Comparison of ENCODE assay signal across 1 cellular context in genomic region chr16:50169555-50170096, GRCh38.
TF ChIP-seq lines count a peak whose summit lies in the region.

No MANE protein-coding gene starts in this region.

TF ChIP-seq in IMR-90, 13 proteins besides CTCF, POLR2A, EP300 and RAD21:
- TF ChIP-seq, protein P1, sequence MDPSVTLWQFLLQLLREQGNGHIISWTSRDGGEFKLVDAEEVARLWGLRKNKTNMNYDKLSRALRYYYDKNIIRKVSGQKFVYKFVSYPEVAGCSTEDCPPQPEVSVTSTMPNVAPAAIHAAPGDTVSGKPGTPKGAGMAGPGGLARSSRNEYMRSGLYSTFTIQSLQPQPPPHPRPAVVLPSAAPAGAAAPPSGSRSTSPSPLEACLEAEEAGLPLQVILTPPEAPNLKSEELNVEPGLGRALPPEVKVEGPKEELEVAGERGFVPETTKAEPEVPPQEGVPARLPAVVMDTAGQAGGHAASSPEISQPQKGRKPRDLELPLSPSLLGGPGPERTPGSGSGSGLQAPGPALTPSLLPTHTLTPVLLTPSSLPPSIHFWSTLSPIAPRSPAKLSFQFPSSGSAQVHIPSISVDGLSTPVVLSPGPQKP (IDR thresholded peaks at IDR 0.05; ENCODE audit: borderline replicate concordance, low read depth, low read length): no peak
- TF ChIP-seq BHLHE40 (IDR thresholded peaks at IDR 0.05; ENCODE audit: low read depth, low read length) (no peak), FOS (IDR thresholded peaks at IDR 0.05; ENCODE audit: low read depth, low read length) (no peak), MAZ (IDR thresholded peaks at IDR 0.05; ENCODE audit: borderline replicate concordance, low read depth, low read length) (no peak), RCOR1 (IDR thresholded peaks at IDR 0.05; ENCODE audit: insufficient replicate concordance, low read length) (no peak), CEBPB (IDR thresholded peaks at IDR 0.05; ENCODE audit: low read depth, low read length) (no peak), MXI1 (IDR thresholded peaks at IDR 0.05; ENCODE audit: borderline replicate concordance, low read depth, low read length) (no peak), RFX5 (IDR thresholded peaks at IDR 0.05; ENCODE audit: low read depth, low read length) (no peak), CHD1 (IDR thresholded peaks at IDR 0.05; ENCODE audit: low read depth, low read length) (no peak), MAFK (IDR thresholded peaks at IDR 0.05; ENCODE audit: low read depth, low read length) (no peak), NFE2L2 (IDR thresholded peaks at IDR 0.05; ENCODE audit: low read depth, low read length) (no peak), SMC3 (IDR thresholded peaks at IDR 0.05; ENCODE audit: low read depth, low read length) (no peak)
- TF ChIP-seq, protein P2, sequence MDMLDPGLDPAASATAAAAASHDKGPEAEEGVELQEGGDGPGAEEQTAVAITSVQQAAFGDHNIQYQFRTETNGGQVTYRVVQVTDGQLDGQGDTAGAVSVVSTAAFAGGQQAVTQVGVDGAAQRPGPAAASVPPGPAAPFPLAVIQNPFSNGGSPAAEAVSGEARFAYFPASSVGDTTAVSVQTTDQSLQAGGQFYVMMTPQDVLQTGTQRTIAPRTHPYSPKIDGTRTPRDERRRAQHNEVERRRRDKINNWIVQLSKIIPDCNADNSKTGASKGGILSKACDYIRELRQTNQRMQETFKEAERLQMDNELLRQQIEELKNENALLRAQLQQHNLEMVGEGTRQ (IDR thresholded peaks at IDR 0.05; ENCODE audit: low read depth, low read length): no peak
